ENCODE assay signal across 33 cellular contexts in the genomic region with DNA sequence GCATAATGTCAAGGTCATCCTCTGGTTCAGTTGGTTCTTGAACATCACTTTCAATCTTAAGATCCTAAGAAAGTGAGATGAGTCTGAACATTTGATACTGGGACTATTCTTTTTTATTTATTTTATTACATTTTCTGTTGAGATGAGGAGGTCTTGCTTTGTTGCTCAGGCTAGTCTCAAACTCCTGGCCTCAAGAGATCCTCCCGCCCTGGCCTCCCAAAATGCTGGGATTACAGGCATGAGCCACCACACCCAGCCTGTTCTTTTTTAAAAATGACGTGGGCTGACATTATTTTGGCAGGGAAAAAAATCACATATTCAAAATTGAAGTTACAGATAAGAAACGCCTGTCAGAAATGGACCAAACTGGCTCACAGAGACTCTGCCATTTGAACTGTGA.
"Had no signal": no experiment of that assay in that cellular context is flagged by ENCODE, and none has a peak within 500 bp of the region (broad histone marks: within the 10 kb centered on the region; RNA-seq: fewer than 3 reads in every experiment).

No MANE protein-coding gene starts in this region.

- H3K9me3 Mint-ChIP-seq: activated CD4-positive, alpha-beta memory T cell treated with anti-CD3 and anti-CD28 coated beads for 36 hours; activated T-cell treated with anti-CD3 and anti-CD28 coated beads, Interleukin-2, amount 50 U/mL, for 72 hours; activated T-helper 17 cell treated with anti-CD3 and anti-CD28 coated beads, Interleukin-2, amount 50 U/mL, for 72 hours; T-helper 1 cell treated with Interleukin-12 subunit alpha and Interleukin-12 subunit beta and Interleukin-4 antibody, amounts not matched to agents 30 μg/mL and 1 μg/mL, for 36 hours; T-helper 2 cell treated with Interferon-gamma antibody and Interleukin-4, amounts not matched to agents 5 μg/mL and 100 μg/mL, for 36 hours had no signal

- H3K4me1 ChIP-seq: body of pancreas, breast epithelium, Peyer's patch, SJSA1 had no signal

- H3K4me3 Mint-ChIP-seq: activated CD4-positive, alpha-beta memory T cell treated with anti-CD3 and anti-CD28 coated beads for 36 hours; activated T-cell treated with anti-CD3 and anti-CD28 coated beads, Interleukin-2, amount 50 U/mL, for 72 hours; activated T-helper 17 cell treated with anti-CD3 and anti-CD28 coated beads, Interleukin-2, amount 50 U/mL, for 72 hours; T-helper 1 cell treated with Interleukin-12 subunit alpha and Interleukin-12 subunit beta and Interleukin-4 antibody, amounts not matched to agents 30 μg/mL and 1 μg/mL, for 36 hours; T-helper 2 cell treated with Interferon-gamma antibody and Interleukin-4, amounts not matched to agents 5 μg/mL and 100 μg/mL, for 36 hours had no signal

- H3K9ac ChIP-seq: KMS-11, SK-N-SH had no signal

- ATAC-seq: activated T-cell treated with anti-CD3 and anti-CD28 coated beads, Interleukin-2, amount 50 U/mL, for 72 hours; activated T-helper 17 cell treated with anti-CD3 and anti-CD28 coated beads, Interleukin-2, amount 50 U/mL, for 72 hours; body of pancreas; PC-3 had no signal

- H3K27me3 ChIP-seq: adrenal gland, body of pancreas, breast epithelium, Peyer's patch, SJSA1 had no signal

- H3K27ac Mint-ChIP-seq: activated T-helper 17 cell treated with anti-CD3 and anti-CD28 coated beads, Interleukin-2, amount 50 U/mL, for 72 hours; T-helper 2 cell treated with Interferon-gamma antibody and Interleukin-4, amounts not matched to agents 5 μg/mL and 100 μg/mL, for 36 hours had no signal

- H3K4me2 ChIP-seq: KMS-11, SK-N-SH had no signal

- DNase-seq: activated CD4-positive, alpha-beta memory T cell treated with anti-CD3 and anti-CD28 coated beads for 36 hours; activated CD4-positive, alpha-beta T cell treated with anti-CD3 and anti-CD28 coated beads, Interleukin-2, amount 50 U/mL, for 1 hour; activated CD8-positive, alpha-beta memory T cell treated with anti-CD3 and anti-CD28 coated beads, Interleukin-2, amount 50 U/mL, for 4 hours; activated effector memory CD4-positive, alpha-beta T cell treated with anti-CD3 and anti-CD28 coated beads, Interleukin-2, amount 50 U/mL, for 16 hours; activated naive CD4-positive, alpha-beta T cell; activated T-cell treated with anti-CD3 and anti-CD28 coated beads for 4 hours; activated T-cell treated with anti-CD3 and anti-CD28 coated beads, Interleukin-2, amount 50 U/mL, for 72 hours; adrenal gland; body of pancreas; cerebellar nuclear complex; MM.1S; MV-4-11; NCI-H1092; NCI-H1436 treated with DMSO at 0.1 percent for 48 hours; NCI-H1694 treated with DMSO at 0.1 percent for 48 hours; NCI-H2029 treated with DMSO at 0.1 percent for 48 hours; NCI-H2107; NCI-H2171; NCI-H510A; NCI-H526; NCI-H748 treated with DMSO at 0.1 percent for 48 hours; NK-92 treated with Interleukin-12 subunit alpha and Interleukin-12 subunit beta, amount 100 ng/mL, for 24 hours; PC-3; RPMI8226; SHP77 treated with DMSO at 0.1 percent for 48 hours; SK-N-SH had no signal

- H3K27ac ChIP-seq: body of pancreas, breast epithelium, KMS-11, Peyer's patch, SJSA1 had no signal

- H3K9me3 ChIP-seq: adrenal gland, body of pancreas, breast epithelium, Peyer's patch, SJSA1, SK-N-SH had no signal

- H3K27me3 Mint-ChIP-seq: activated CD4-positive, alpha-beta memory T cell treated with anti-CD3 and anti-CD28 coated beads for 36 hours; activated T-helper 17 cell treated with anti-CD3 and anti-CD28 coated beads, Interleukin-2, amount 50 U/mL, for 72 hours had no signal

- H3K4me3 ChIP-seq: adrenal gland, body of pancreas, breast epithelium, Peyer's patch, SJSA1 had no signal
